9 cellular contexts compared by ENCODE assay signal in genomic region chr3:157219215-157219614, GRCh38.
"Had no signal": no experiment of that assay in that cellular context is flagged by ENCODE, and none has a peak within 500 bp of the region (broad histone marks: within the 10 kb centered on the region; RNA-seq: fewer than 3 reads in every experiment).

No MANE protein-coding gene starts in this region.

- H3K4me2 ChIP-seq: KMS-11 had no signal

- H3K36me3 ChIP-seq: HAP-1 had no signal

- H3K9ac ChIP-seq: KMS-11 had no signal

- H3K9me3 ChIP-seq: HAP-1 had no signal

- H3K27ac ChIP-seq: KMS-11 had no signal

- FAIRE-seq: HTR-8/SVneo had no signal

- ATAC-seq: HCT116 had no signal

- H3K4me1 ChIP-seq: HAP-1 had no signal

- DNase-seq: GOT3, H7, HFFc6, Karpas-422, KBM-7 had no signal

- H3K4me3 ChIP-seq: HAP-1 had no signal
